In genomic region chr12:24889403-24889802, GRCh38 we compare ENCODE assay signal across 18 cellular contexts.
"Had no signal": no experiment of that assay in that cellular context is flagged by ENCODE, and none has a peak within 500 bp of the region (broad histone marks: within the 10 kb centered on the region; RNA-seq: fewer than 3 reads in every experiment).

No MANE protein-coding gene starts in this region.

- H3K27me3 ChIP-seq: brain microvascular endothelial cell had no signal

- H3K36me3 ChIP-seq: lower lobe of right lung had no signal

- H3K27ac ChIP-seq: brain microvascular endothelial cell, coronary artery, lower lobe of right lung had no signal

- H3K4me3 ChIP-seq: coronary artery, lower lobe of right lung had no signal

- H3K4me1 ChIP-seq: lower lobe of right lung had no signal

- ATAC-seq: activated CD4-positive, alpha-beta T cell treated with anti-CD3 and anti-CD28 coated beads for 36 hours; lower lobe of right lung had no signal

- H3K9me3 ChIP-seq: lower lobe of right lung had no signal

- FAIRE-seq: frontal cortex, keratinocyte had no signal

- DNase-seq: activated CD4-positive, alpha-beta memory T cell treated with anti-CD3 and anti-CD28 coated beads for 36 hours; activated CD4-positive, alpha-beta T cell treated with anti-CD3 and anti-CD28 coated beads for 36 hours; activated naive CD4-positive, alpha-beta T cell treated with anti-CD3 and anti-CD28 coated beads for 36 hours; activated T-cell treated with anti-CD3 and anti-CD28 coated beads, Interleukin-2, amount 50 U/mL, for 1 hour; anterior cingulate cortex; brain microvascular endothelial cell; central memory CD4-positive, alpha-beta T cell; hypothalamus; lower lobe of right lung; midbrain; nucleus accumbens; stimulated activated CD4-positive, alpha-beta T cell treated with anti-CD3 and anti-CD28 coated beads, Interleukin-12 subunit alpha, Interleukin-12 subunit beta, amount 100 ng/mL, for 4 hours; stimulated activated CD4-positive, alpha-beta T cell treated with anti-CD3 and anti-CD28 coated beads, Interleukin-1b, Interleukin-23, amount 100 ng/mL, for 48 hours; stimulated activated CD8-positive, alpha-beta memory T cell treated with anti-CD3 and anti-CD28 coated beads, Interleukin-4, amount 100 ng/mL, for 48 hours; stimulated activated naive CD4-positive, alpha-beta T cell had no signal
